ENCODE assay signal across 17 cellular contexts in the genomic region with DNA sequence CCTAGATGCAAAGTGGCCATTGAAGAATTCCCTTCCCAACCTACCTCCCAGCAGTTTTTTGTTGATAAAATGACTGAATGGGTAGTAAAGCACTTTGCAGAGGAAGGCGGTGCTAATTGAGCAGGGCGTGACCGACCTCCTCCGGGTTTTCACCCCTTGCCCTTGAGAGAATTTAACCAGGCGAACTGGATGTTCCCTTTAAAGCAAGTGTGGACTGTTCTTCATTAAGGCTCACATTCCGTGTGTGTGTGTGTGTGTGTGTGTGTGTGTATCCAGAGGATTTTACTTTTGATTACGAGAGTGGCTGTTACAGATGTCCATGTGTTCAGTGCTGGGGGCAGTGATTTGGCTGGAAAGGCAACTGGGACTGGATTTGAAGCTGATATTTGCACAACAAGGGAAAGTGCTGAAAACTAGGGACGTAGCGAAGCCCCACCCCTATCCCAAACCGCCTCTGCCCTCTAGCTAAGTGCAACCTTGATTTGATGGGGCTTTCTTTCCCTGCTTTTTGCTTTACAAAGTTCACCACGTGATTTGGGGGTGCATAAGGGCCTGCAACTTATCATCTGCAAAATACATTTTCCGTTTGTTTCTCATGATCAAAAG. TPM values are rescaled to one million over a fixed set of nuclear protein-coding genes. Genes with fewer than 3 reads are reported as not detected.
A peak's percentile ranks its signal among the peaks of the same experiment; 100 is the strongest.
DNase-seq lines count a peak whose midpoint lies in the region; ATAC-seq, FAIRE-seq and TF ChIP-seq lines count a peak whose summit lies in the region.
"Had no signal": no experiment of that assay in that cellular context is flagged by ENCODE, and none has a peak within 500 bp of the region (broad histone marks: within the 10 kb centered on the region; RNA-seq: fewer than 3 reads in every experiment).

No MANE protein-coding gene starts in this region.

- DNase-seq in DMS79 treated with DMSO at 0.1 percent for 48 hours (lab: John Stamatoyannopoulos, UW) (peak; percentile 26), DMS79 (lab: John Stamatoyannopoulos, UW) (no peak), H1 (ENCODE audit: low read depth in 1 of 2, low spot score in 2 of 2) (no peak), islet precursor cell (peak; percentile 55), smooth muscle cell (lab: John Stamatoyannopoulos, UW; ENCODE audit: unreplicated experiment) (no peak), UCSD-AML1 (lab: John Stamatoyannopoulos, UW; ENCODE audit: unreplicated experiment) (no peak), PC-9 (no peak)
- DNase-seq: 8988T; NCI-H1436 treated with DMSO at 0.1 percent for 48 hours; NCI-H2227 treated with DMSO at 0.1 percent for 48 hours; SJCRH30; stimulated activated naive CD4-positive, alpha-beta T cell had no signal

- no peak overlapping the region for H2AFZ ChIP-seq in H1 (ENCODE audit: low read length)
- no peak overlapping the region for H2AFZ ChIP-seq in smooth muscle cell (ENCODE audit: low read depth)
- no peak overlapping the region for H2AFZ ChIP-seq in PC-9

- H3K4me1 ChIP-seq in H1 (replicated peaks in 1 of 4; ENCODE audit: control insufficient read depth in 3 of 4, insufficient read depth in 4 of 4, low read length in 3 of 4), result peaks cover 3 to 17% (median 12%) of the 10 kb centered on the region in 4 experiments
- peaks cover 13% of the 10 kb centered on the region for H3K4me1 ChIP-seq in smooth muscle cell (ENCODE audit: low read depth)
- no peaks in the 10 kb centered on the region for H3K4me1 ChIP-seq in PC-9 (replicated peaks; ENCODE audit: insufficient read depth)
- H3K4me1 ChIP-seq: HAP-1, SJCRH30 had no signal

- H3K9ac ChIP-seq in H1 (replicated peaks in 1 of 4; ENCODE audit: extremely low read depth in 1 of 4, low read depth in 3 of 4, low read length in 3 of 4) (no peak overlapping the region), smooth muscle cell (ENCODE audit: low read depth) (no peak overlapping the region)

- H3K4me2 ChIP-seq in H1 (ENCODE audit: insufficient read depth in 1 of 2, low read depth in 2 of 2, low read length in 2 of 2) (peak overlapping the region; percentile 61 to 94), smooth muscle cell (peak overlapping the region; percentile 89), PC-9 (no peak overlapping the region)

- no peaks in the 10 kb centered on the region for H3K79me1 ChIP-seq in H1 (ENCODE audit: low read depth, low read length)

- TF ChIP-seq POLR2A in H1 (IDR thresholded peaks at IDR 0.05; ENCODE audit: control extremely low read depth in 1 of 2, low read depth in 2 of 2, low read length in 2 of 2) (no peak), GM18505 (IDR thresholded peaks at IDR 0.05; ENCODE audit: borderline replicate concordance, extremely low read depth, insufficient read depth, insufficient read length) (no peak)

- H3K79me2 ChIP-seq in H1 (ENCODE audit: control insufficient read depth in 1 of 2, insufficient read depth in 2 of 2, low read length in 2 of 2), result no peaks in the 10 kb centered on the region
- H3K79me2 ChIP-seq in smooth muscle cell (ENCODE audit: low read depth), result no peaks in the 10 kb centered on the region
- no peaks in the 10 kb centered on the region for H3K79me2 ChIP-seq in PC-9 (ENCODE audit: low read depth)

- no peak for ATAC-seq in GM18505 (IDR thresholded peaks at IDR 0.05; ENCODE audit: unreplicated experiment)
- ATAC-seq: activated T-helper 17 cell treated with anti-CD3 and anti-CD28 coated beads, Interleukin-2, amount 50 U/mL, for 72 hours had no signal

- TF ChIP-seq EP300 in H1 (IDR thresholded peaks at IDR 0.05; ENCODE audit: borderline replicate concordance in 1 of 2, low read depth in 2 of 2, low read length in 2 of 2), result no peak

- H3K4me3 ChIP-seq in H1 (ENCODE audit: extremely low read depth in 1 of 4, insufficient read depth in 2 of 4, low read depth in 3 of 4, low read length in 4 of 4) (peak overlapping the region in 3 of 4 experiments; percentile 18 to 63 (median 20); a peak in 5 of 8 replicates), smooth muscle cell (peak overlapping the region; percentile 56), PC-9 (no peak overlapping the region)
- H3K4me3 ChIP-seq: HAP-1, SJCRH30 had no signal

- no peak overlapping the region for H4K91ac ChIP-seq in H1 (replicated peaks; ENCODE audit: insufficient read length, low read length)

- H3K14ac ChIP-seq in H1 (ENCODE audit: insufficient read length), result no peak overlapping the region

- no TSS peak for BruUV-seq in PC-9 (replicated peaks; lab: Mats Ljungman, UMichigan)

- TF ChIP-seq CTCF in H1 (IDR thresholded peaks at IDR 0.05; ENCODE audit: control extremely low read depth in 1 of 3, insufficient read depth in 1 of 3, low read depth in 1 of 3, low read length in 3 of 3) (no peak), smooth muscle cell (IDR thresholded peaks at IDR 0.05; ENCODE audit: borderline replicate concordance, insufficient read depth, poor library complexity, severe bottlenecking) (no peak), PC-9 (conservative IDR thresholded peaks at IDR 0.05) (no peak)

- H3K23ac ChIP-seq in H1 (ENCODE audit: insufficient read length), result no peak overlapping the region

- no peaks in the 10 kb centered on the region for H3K9me2 ChIP-seq in PC-9 (ENCODE audit: insufficient read depth)

- CTCF ChIA-PET in H1 (lab: Charles Lee; ENCODE audit: partially characterized antibody) (interaction anchor here (0.6 to 4.3 kb wide), 6 partner anchors 10 to 272 kb away, joined by 3 to 21 read pairs (median 4); no protein-coding TSS in a partner anchor), PC-9 (lab: Charles Lee) (no interaction called here)

- H3K56ac ChIP-seq in H1 (replicated peaks; ENCODE audit: insufficient read length, low read depth, low read length), result no peak overlapping the region

- no peak for TF ChIP-seq RAD21 in H1 (IDR thresholded peaks at IDR 0.05 in 1 of 2, conservative IDR thresholded peaks at IDR 0.05 in 1 of 2; ENCODE audit: low read depth in 2 of 2, low read length in 2 of 2)

- H2BK15ac ChIP-seq in H1 (ENCODE audit: low read length), result no peak overlapping the region

- H4K5ac ChIP-seq in H1 (ENCODE audit: insufficient read length, low read depth, low read length), result no peak overlapping the region

- peak; percentile 77 for FAIRE-seq in H1 (lab: Jason Lieb, UNC)

- H3K9me3 ChIP-seq in H1 (ENCODE audit: insufficient read depth in 2 of 2, low read depth in 1 of 2, low read length in 1 of 2), result peaks cover 2% of the 10 kb centered on the region in 2 experiments; a peak in 2 of 4 replicates
- peaks cover 3% of the 10 kb centered on the region for H3K9me3 ChIP-seq in smooth muscle cell (replicated peaks; ENCODE audit: low read depth)
- no peaks in the 10 kb centered on the region for H3K9me3 ChIP-seq in PC-9 (ENCODE audit: insufficient read depth, low read depth)
- H3K9me3 ChIP-seq: HAP-1, SJCRH30 had no signal

- H3K27ac ChIP-seq in H1 (ENCODE audit: low read depth, low read length), result no peak overlapping the region
- H3K27ac ChIP-seq in smooth muscle cell (ENCODE audit: low read depth), result no peak overlapping the region
- no peak overlapping the region for H3K27ac ChIP-seq in PC-9
- H3K27ac ChIP-seq: SJCRH30, upper lobe of left lung had no signal

- H2BK12ac ChIP-seq in H1 (ENCODE audit: low read depth, low read length), result no peak overlapping the region

- POLR2A ChIA-PET in H1 (lab: Charles Lee; ENCODE audit: partially characterized antibody) (no interaction called here), PC-9 (lab: Charles Lee; ENCODE audit: unreplicated experiment) (no interaction called here)

- H4K20me1 ChIP-seq in H1 (replicated peaks in 1 of 2; ENCODE audit: control insufficient read depth in 1 of 2, insufficient read depth in 2 of 2, low read length in 2 of 2) (peaks cover 0 to 2% of the 10 kb centered on the region in 2 experiments), smooth muscle cell (ENCODE audit: low read depth) (no peaks in the 10 kb centered on the region), PC-9 (ENCODE audit: insufficient read depth) (no peaks in the 10 kb centered on the region)

- H3K23me2 ChIP-seq in H1 (ENCODE audit: low read depth, low read length), result peaks cover 13% of the 10 kb centered on the region

- no peak overlapping the region for H3K18ac ChIP-seq in H1 (ENCODE audit: extremely low read depth, low read length)

- H3K27me3 ChIP-seq in H1 (replicated peaks in 1 of 4; ENCODE audit: control insufficient read depth in 3 of 4, extremely low read depth in 1 of 4, insufficient read depth in 3 of 4, low read length in 3 of 4) (peaks cover 30 to 63% (median 59%) of the 10 kb centered on the region in 4 experiments), smooth muscle cell (ENCODE audit: low read depth) (peaks cover 52% of the 10 kb centered on the region), PC-9 (ENCODE audit: insufficient read depth, low read depth) (no peaks in the 10 kb centered on the region)
- H3K27me3 ChIP-seq: SJCRH30 had no signal

- H2BK5ac ChIP-seq in H1 (ENCODE audit: low read depth, low read length), result no peak overlapping the region

- H3K36me3 ChIP-seq in H1 (ENCODE audit: control insufficient read depth in 2 of 4, insufficient read depth in 4 of 4, low read length in 3 of 4), result peaks cover 0 to 2% (median 0%) of the 10 kb centered on the region in 4 experiments; a peak in 1 of 8 replicates
- no peaks in the 10 kb centered on the region for H3K36me3 ChIP-seq in smooth muscle cell (ENCODE audit: low read depth)
- no peaks in the 10 kb centered on the region for H3K36me3 ChIP-seq in PC-9 (ENCODE audit: low read depth)
- H3K36me3 ChIP-seq: HAP-1, SJCRH30, upper lobe of left lung had no signal

- intact Hi-C loops in PC-9 (cut with micrococcal nuclease; ENCODE audit: unreplicated experiment), result no loop called here

- H3F3A ChIP-seq in smooth muscle cell (ENCODE audit: low read depth) (no peaks in the 10 kb centered on the region), PC-9 (ENCODE audit: insufficient read depth, low read depth) (no peaks in the 10 kb centered on the region)

- no peak overlapping the region for H4K8ac ChIP-seq in H1 (ENCODE audit: extremely low read depth, insufficient read depth, low read length)

- H2AK5ac ChIP-seq in H1 (ENCODE audit: low read depth, low read length), result no peak overlapping the region

- no peak overlapping the region for H3K4ac ChIP-seq in H1 (replicated peaks; ENCODE audit: insufficient read length, low read depth, low read length)

- no peak overlapping the region for H2BK20ac ChIP-seq in H1 (ENCODE audit: low read length)

- 9% methylated on average over 12 of the region's 12 CpGs; no CpG with 5 or more reads in 1 of the 2 experiments for WGBS in H1 (ENCODE audit: extremely low coverage in 1 of 2, insufficient coverage in 1 of 2, insufficient read length in 1 of 2, insufficient replicate concordance in 2 of 2, low coverage in 1 of 2, low lambda C conversion rate in 2 of 2, missing lambda C conversion rate in 1 of 2), 2 experiments
- WGBS in smooth muscle cell (ENCODE audit: low lambda C conversion rate), result 5% methylated on average over 12 of the region's 12 CpGs

- H2BK120ac ChIP-seq in H1 (replicated peaks; ENCODE audit: low read depth, low read length), result no peak overlapping the region

RNA-seq across cellular contexts. Expression of a gene that starts 2.2 kb away (rescaled TPM):
- 0.59 and 0.76 TPM in 2 replicates for total RNA-seq in H1 (2021; fragmentation: NEBNext Ultra II Directional; extraction: Animal tissue kit (Norgen Biotek cat#: 25700))
- polyA plus RNA-seq in H1 (2011; rRNA removed), result 0.23 and 0.52 TPM in 2 replicates
- 0.47 TPM for polyA plus RNA-seq in H1 (2011; cell fraction: cytosol; rRNA removed)
- polyA plus RNA-seq in H1 (2011; cell fraction: nucleus; rRNA removed), result 0.60 TPM
- 0.50 to 0.74 TPM (median 0.57 TPM) in 4 replicates for polyA plus RNA-seq in H1 (2012, experiment 1 of 2)
- 0.42 TPM for polyA plus RNA-seq in H1 (2012, experiment 2 of 2)
- 0.69 TPM for polyA plus RNA-seq in H1 (2013, experiment 1 of 2)
- polyA plus RNA-seq in H1 (2013, experiment 2 of 2), result 0.68 TPM
- polyA minus RNA-seq in H1 (2011; rRNA and poly(A)+ RNA removed), result 0.37 and 0.66 TPM in 2 replicates
- 0.73 TPM for polyA minus RNA-seq in H1 (2011; cell fraction: cytosol; rRNA and poly(A)+ RNA removed)
- polyA minus RNA-seq in H1 (2011; cell fraction: nucleus; rRNA and poly(A)+ RNA removed), result 0.90 TPM
- total RNA-seq in smooth muscle cell, result 0.18 and 0.49 TPM in 2 replicates
- 0.46 and 0.77 TPM in 2 replicates for polyA plus RNA-seq in smooth muscle cell
- not detected in 2 replicates for total RNA-seq in PC-9 (2021)
- total RNA-seq: activated CD8-positive, alpha-beta memory T cell treated with anti-CD3 and anti-CD28 coated beads for 36 hours; activated T-helper 17 cell treated with anti-CD3 and anti-CD28 coated beads, Interleukin-2, amount 50 U/mL, for 72 hours; SJCRH30 had no signal

Comparison
In these comparisons a context has a peak if more than half of its experiments do, and no peak if none do; other contexts are left out.
1. DNase-seq: peak in DMS79 treated with DMSO at 0.1 percent for 48 hours (single experiment) and islet precursor cell (single experiment); none in DMS79 (single experiment), H1 (0 of 2), smooth muscle cell (single experiment), UCSD-AML1 (single experiment) and PC-9 (0 of 2).